ENCODE assay signal across 8 cellular contexts in genomic region chr10:30106987-30107386, GRCh38. TPM values are rescaled to one million over a fixed set of nuclear protein-coding genes. Genes with fewer than 3 reads are reported as not detected.
"Had no signal": no experiment of that assay in that cellular context is flagged by ENCODE, and none has a peak within 500 bp of the region (broad histone marks: within the 10 kb centered on the region; RNA-seq: fewer than 3 reads in every experiment).

No MANE protein-coding gene starts in this region.

- FAIRE-seq: HepG2 had no signal

- H3K36me3 ChIP-seq: HAP-1 had no signal

- H3K4me1 ChIP-seq: HAP-1 had no signal

- ATAC-seq: HCT116, HepG2 had no signal

- H3K9me3 ChIP-seq: HAP-1 had no signal

- DNase-seq: GOT3, H7, HFFc6 had no signal

- H3K4me3 ChIP-seq: HAP-1 had no signal

- H3K27ac ChIP-seq: HL-60 had no signal

RNA-seq across cellular contexts. Expression of gene JCAD, which starts 47.6 kb away (rescaled TPM):
- polyA plus RNA-seq: IgD-negative memory B cell had no signal
